9 cellular contexts compared by ENCODE assay signal in genomic region chr15:70584838-70585706, GRCh38.
DNase-seq lines count a peak whose midpoint lies in the region; ATAC-seq, FAIRE-seq and TF ChIP-seq lines count a peak whose summit lies in the region.
"Had no signal": no experiment of that assay in that cellular context is flagged by ENCODE, and none has a peak within 500 bp of the region (broad histone marks: within the 10 kb centered on the region; RNA-seq: fewer than 3 reads in every experiment).

No MANE protein-coding gene starts in this region.

- no peak for TF ChIP-seq EP300 in A549 (IDR thresholded peaks at IDR 0.05)

- intact Hi-C loops in heart right ventricle (cut with DNase I), result no loop called here

- peak; percentile 77 to 96 for TF ChIP-seq RAD21 in A549 (conservative IDR thresholded peaks at IDR 0.05 in 1 of 2, IDR thresholded peaks at IDR 0.05 in 1 of 2)

- ATAC-seq in A549 (peak; percentile 77 to 94), heart right ventricle (peak in 2 of 8 donors; percentile 48 to 58), GM18511 (IDR thresholded peaks at IDR 0.05; ENCODE audit: unreplicated experiment) (no peak)

- peak; percentile 89 for TF ChIP-seq CTCF in A549 (IDR thresholded peaks at IDR 0.05)
- peak in 7 of 9 donors; percentile 30 to 55 (median 44) for TF ChIP-seq CTCF in heart right ventricle (IDR thresholded peaks at IDR 0.05)

- H3K36me3 ChIP-seq in heart right ventricle, result no peaks in the 10 kb centered on the region
- H3K36me3 ChIP-seq: tibial artery had no signal

- H3K4me3 ChIP-seq in A549 (peak overlapping the region; percentile 41), heart right ventricle (peak overlapping the region in 6 of 10 donors; percentile 13 to 36 (median 26))
- H3K4me3 ChIP-seq: tibial artery had no signal

- H3K4me1 ChIP-seq in A549, result peaks cover 23% of the 10 kb centered on the region
- peaks cover 0 to 11% (median 0%) of the 10 kb centered on the region in 9 donors for H3K4me1 ChIP-seq in heart right ventricle

- POLR2A ChIA-PET in A549 (lab: Yijun Ruan, JAX), result interaction anchor here (1.4 to 1.5 kb wide), 2 partner anchors 16 to 90 kb away, joined by 4 read pairs; no protein-coding TSS in a partner anchor

- CTCF ChIA-PET in A549 (lab: Yijun Ruan, JAX), result interaction anchor here (0.5 to 6.3 kb wide), 77 partner anchors 9 to 1217 kb away, joined by 3 to 66 read pairs (median 4); no protein-coding TSS in a partner anchor

- H3K4me2 ChIP-seq in A549, result peak overlapping the region; percentile 88

- no peak for FAIRE-seq in A549 (lab: Jason Lieb, UNC)

- 26% methylated on average over 38 of the region's 64 CpGs for WGBS in A549 (ENCODE audit: missing lambda C conversion rate)
- WGBS in heart right ventricle, 2 donors, result 18 to 19% methylated on average over 63 of the region's 64 CpGs

- peak; percentile 52 to 77 for DNase-seq in A549 (ENCODE audit: low read depth in 1 of 2, low spot score in 1 of 2)
- peak; percentile 56 for DNase-seq in HT-29 (ENCODE audit: low spot score)
- peak; percentile 72 for DNase-seq in activated T-cell treated with anti-CD3 and anti-CD28 coated beads, Interleukin-2, amount 50 U/mL, for 1 hour
- DNase-seq in heart right ventricle, result no peak
- DNase-seq in stimulated activated CD4-positive, alpha-beta T cell treated with anti-CD3 and anti-CD28 coated beads, Interleukin-15, amount 100 ng/mL, for 1 hour (ENCODE audit: low read depth in 1 of 2, low spot score in 1 of 2), result peak; percentile 8 to 55
- DNase-seq in NCI-H187 treated with DMSO at 0.1 percent for 48 hours (lab: John Stamatoyannopoulos, UW), result no peak
- DNase-seq in GDM1 (lab: John Stamatoyannopoulos, UW), result no peak

- H3K9me3 ChIP-seq in A549 (no peaks in the 10 kb centered on the region), heart right ventricle (peaks cover 0 to 3% (median 0%) of the 10 kb centered on the region in 11 donors)
- H3K9me3 ChIP-seq: tibial artery had no signal

- TF ChIP-seq POLR2A in A549 (IDR thresholded peaks at IDR 0.05; ENCODE audit: low read length), result no peak

- H3K27me3 ChIP-seq in heart right ventricle, result peaks cover 0 to 27% (median 20%) of the 10 kb centered on the region in 7 donors

- peak overlapping the region; percentile 71 to 83 for H3K27ac ChIP-seq in A549
- H3K27ac ChIP-seq in heart right ventricle, result no peak overlapping the region
- H3K27ac ChIP-seq: tibial artery had no signal

TF ChIP-seq in A549, 52 proteins besides CTCF, POLR2A, EP300 and RAD21:
- peak; percentile 11; the same call in 1 of the 2 replicates for TF ChIP-seq MAX (IDR thresholded peaks at IDR 0.05)
- no peak for TF ChIP-seq CHD2 (IDR thresholded peaks at IDR 0.05; ENCODE audit: low read length, partially characterized antibody)
- TF ChIP-seq SMC3 (IDR thresholded peaks at IDR 0.05), result peak; percentile 89
- 0 out of 5 replicates have a peak, but pooled peaks of 1 of the 2 experiments have one; percentile 9 for TF ChIP-seq JUN (IDR thresholded peaks at IDR 0.05)
- TF ChIP-seq MAZ (IDR thresholded peaks at IDR 0.05; ENCODE audit: borderline replicate concordance, low read depth, low read length), result 0 out of 2 replicates have a peak, but pooled peaks have one; percentile 56
TF ChIP-seq in A549: peak in this region for 4.

Comparison
In these comparisons a context has a peak if more than half of its experiments do, and no peak if none do; other contexts are left out.
1. DNase-seq: peak in A549 (2 of 2), HT-29 (single experiment), activated T-cell treated with anti-CD3 and anti-CD28 coated beads, Interleukin-2, amount 50 U/mL, for 1 hour (single experiment) and stimulated activated CD4-positive, alpha-beta T cell treated with anti-CD3 and anti-CD28 coated beads, Interleukin-15, amount 100 ng/mL, for 1 hour (2 of 2); none in heart right ventricle (0 of 2), NCI-H187 treated with DMSO at 0.1 percent for 48 hours (single experiment) and GDM1 (single experiment).
2. H3K27ac ChIP-seq: peak in A549 (2 of 2); none in heart right ventricle (0 of 10).